ENCODE assay signal across 12 cellular contexts in genomic region chr4:2060578-2061207, GRCh38. TPM values are rescaled to one million over a fixed set of nuclear protein-coding genes. Genes with fewer than 3 reads are reported as not detected.
DNase-seq lines count a peak whose midpoint lies in the region; ATAC-seq and TF ChIP-seq lines count a peak whose summit lies in the region.
"Had no signal": no experiment of that assay in that cellular context is flagged by ENCODE, and none has a peak within 500 bp of the region (broad histone marks: within the 10 kb centered on the region; RNA-seq: fewer than 3 reads in every experiment).

No MANE protein-coding gene starts in this region.

- ATAC-seq in stimulated activated naive CD8-positive, alpha-beta T cell treated with anti-CD3 and anti-CD28 coated beads, Interleukin-15, amount 100 ng/mL, for 72 hours, result peak; percentile 4
- no peak for ATAC-seq in stimulated activated naive CD8-positive, alpha-beta T cell treated with anti-CD3 and anti-CD28 coated beads, Interleukin-15, Interleukin-2, amounts not matched to agents 100 U/mL and 50 U/mL, for 24 hours
- ATAC-seq in HG03521 (IDR thresholded peaks at IDR 0.05; ENCODE audit: unreplicated experiment), result no peak
- no peak for ATAC-seq in CD8-positive, alpha-beta T cell
- ATAC-seq in naive thymus-derived CD8-positive, alpha-beta T cell, result no peak

- no peak for DNase-seq in stimulated activated naive CD8-positive, alpha-beta T cell treated with anti-CD3 and anti-CD28 coated beads, Interleukin-15, amount 100 ng/mL, for 72 hours
- DNase-seq in stimulated activated naive CD8-positive, alpha-beta T cell treated with anti-CD3 and anti-CD28 coated beads, Interleukin-15, Interleukin-2, amounts not matched to agents 100 U/mL and 50 U/mL, for 24 hours, result no peak
- DNase-seq in epithelial cell of esophagus (ENCODE audit: low read depth) (peak; percentile 31), DMS114 treated with DMSO at 0.1 percent for 48 hours (lab: John Stamatoyannopoulos, UW; ENCODE audit: unreplicated experiment) (no peak)
- no peak for DNase-seq in CD8-positive, alpha-beta T cell
- DNase-seq in naive thymus-derived CD8-positive, alpha-beta T cell, result no peak
- DNase-seq: activated CD8-positive, alpha-beta memory T cell treated with anti-CD3 and anti-CD28 coated beads for 24 hours; effector CD4-positive, alpha-beta T cell; uterus had no signal

- H3K9me3 Mint-ChIP-seq in stimulated activated naive CD8-positive, alpha-beta T cell treated with anti-CD3 and anti-CD28 coated beads, Interleukin-15, amount 100 ng/mL, for 72 hours, result no peaks in the 10 kb centered on the region
- no peaks in the 10 kb centered on the region for H3K9me3 Mint-ChIP-seq in CD8-positive, alpha-beta T cell
- H3K9me3 Mint-ChIP-seq in naive thymus-derived CD8-positive, alpha-beta T cell, result no peaks in the 10 kb centered on the region
- H3K9me3 Mint-ChIP-seq: activated naive CD8-positive, alpha-beta T cell treated with anti-CD3 and anti-CD28 coated beads for 36 hours had no signal

- no peak for TF ChIP-seq CTCF in epithelial cell of esophagus (IDR thresholded peaks at IDR 0.05; ENCODE audit: insufficient read depth, low read depth, low read length, missing control alignments)
- TF ChIP-seq CTCF in CD8-positive, alpha-beta T cell (IDR thresholded peaks at IDR 0.05), result no peak

- no peak overlapping the region for H3K27ac ChIP-seq in mesodermal cell (ENCODE audit: low read depth, low read length, severe bottlenecking)
- no peak overlapping the region for H3K27ac ChIP-seq in CD8-positive, alpha-beta T cell (ENCODE audit: low read depth, low read length)
- H3K27ac ChIP-seq: uterus had no signal

- 5 to 6% methylated on average over 38 to 42 of the region's 58 CpGs for WGBS in mesodermal cell (ENCODE audit: insufficient coverage in 2 of 2), 2 experiments

- H3K36me3 ChIP-seq in mesodermal cell (ENCODE audit: control insufficient read depth, insufficient read depth, low read length), result no peaks in the 10 kb centered on the region
- H3K36me3 ChIP-seq in CD8-positive, alpha-beta T cell (ENCODE audit: insufficient read depth, low read length), result no peaks in the 10 kb centered on the region
- H3K36me3 ChIP-seq: uterus had no signal

- intact Hi-C loops in CD8-positive, alpha-beta T cell (cut with DNase I, micrococcal nuclease), result no loop called here

- H3K4me3 Mint-ChIP-seq in stimulated activated naive CD8-positive, alpha-beta T cell treated with anti-CD3 and anti-CD28 coated beads, Interleukin-15, amount 100 ng/mL, for 72 hours, result no peak overlapping the region
- H3K4me3 Mint-ChIP-seq in CD8-positive, alpha-beta T cell, result no peak overlapping the region
- peak overlapping the region in 2 of 10 donors; percentile 30 to 50 for H3K4me3 Mint-ChIP-seq in naive thymus-derived CD8-positive, alpha-beta T cell
- H3K4me3 Mint-ChIP-seq: activated naive CD8-positive, alpha-beta T cell treated with anti-CD3 and anti-CD28 coated beads for 36 hours had no signal

- H3K9me3 ChIP-seq in mesodermal cell (ENCODE audit: control insufficient read depth, low read length), result no peaks in the 10 kb centered on the region
- H3K9me3 ChIP-seq in CD8-positive, alpha-beta T cell (ENCODE audit: low read length), result no peaks in the 10 kb centered on the region
- H3K9me3 ChIP-seq: uterus had no signal

- H3K4me1 ChIP-seq in mesodermal cell (ENCODE audit: control insufficient read depth, insufficient read depth, low read length, poor library complexity, severe bottlenecking), result peaks cover 5% of the 10 kb centered on the region
- peaks cover 3% of the 10 kb centered on the region for H3K4me1 ChIP-seq in CD8-positive, alpha-beta T cell (ENCODE audit: insufficient read depth, low read length)

- CTCF ChIA-PET in CD8-positive, alpha-beta T cell (lab: Charles Lee), result no interaction called here

- H3K27me3 Mint-ChIP-seq in stimulated activated naive CD8-positive, alpha-beta T cell treated with anti-CD3 and anti-CD28 coated beads, Interleukin-15, amount 100 ng/mL, for 72 hours, result peaks cover 37% of the 10 kb centered on the region
- peaks cover 23% of the 10 kb centered on the region for H3K27me3 Mint-ChIP-seq in CD8-positive, alpha-beta T cell (ENCODE audit: low read depth)
- peaks cover 15 to 32% (median 17%) of the 10 kb centered on the region in 5 donors for H3K27me3 Mint-ChIP-seq in naive thymus-derived CD8-positive, alpha-beta T cell

- no peak overlapping the region for H3K4me3 ChIP-seq in epithelial cell of esophagus (ENCODE audit: low read length)
- H3K4me3 ChIP-seq in mesodermal cell (ENCODE audit: extremely low read depth, insufficient read depth, low read length, poor library complexity, severe bottlenecking), result peak overlapping the region; percentile 11
- H3K4me3 ChIP-seq in CD8-positive, alpha-beta T cell (ENCODE audit: low read depth, low read length), result no peak overlapping the region
- H3K4me3 ChIP-seq: uterus had no signal

- peaks cover 10% of the 10 kb centered on the region for H3K27me3 ChIP-seq in CD8-positive, alpha-beta T cell (ENCODE audit: insufficient read depth, low read length)

- no peaks in the 10 kb centered on the region for H3K36me3 Mint-ChIP-seq in CD8-positive, alpha-beta T cell
- H3K36me3 Mint-ChIP-seq in naive thymus-derived CD8-positive, alpha-beta T cell, result peaks cover 0 to 2% (median 0%) of the 10 kb centered on the region in 3 donors
- H3K36me3 Mint-ChIP-seq: activated naive CD8-positive, alpha-beta T cell treated with anti-CD3 and anti-CD28 coated beads for 36 hours had no signal

- POLR2A ChIA-PET in CD8-positive, alpha-beta T cell (lab: Charles Lee), result no interaction called here
- POLR2A ChIA-PET in naive thymus-derived CD8-positive, alpha-beta T cell (lab: Charles Lee), result no interaction called here

- H3K4me1 Mint-ChIP-seq in stimulated activated naive CD8-positive, alpha-beta T cell treated with anti-CD3 and anti-CD28 coated beads, Interleukin-15, amount 100 ng/mL, for 72 hours, result no peaks in the 10 kb centered on the region
- peaks cover 6% of the 10 kb centered on the region for H3K4me1 Mint-ChIP-seq in CD8-positive, alpha-beta T cell (ENCODE audit: low read depth)
- H3K4me1 Mint-ChIP-seq in naive thymus-derived CD8-positive, alpha-beta T cell, result peaks cover 0 to 7% (median 4%) of the 10 kb centered on the region in 4 donors

- no peak overlapping the region for H3K27ac Mint-ChIP-seq in stimulated activated naive CD8-positive, alpha-beta T cell treated with anti-CD3 and anti-CD28 coated beads, Interleukin-15, amount 100 ng/mL, for 72 hours
- H3K27ac Mint-ChIP-seq in CD8-positive, alpha-beta T cell, result no peak overlapping the region
- H3K27ac Mint-ChIP-seq in naive thymus-derived CD8-positive, alpha-beta T cell, result no peak overlapping the region
- H3K27ac Mint-ChIP-seq: activated naive CD8-positive, alpha-beta T cell treated with anti-CD3 and anti-CD28 coated beads for 36 hours had no signal

RNA-seq across cellular contexts. Expression of gene NAT8L, which starts 1.6 kb away (rescaled TPM):
- 0.52 TPM for polyA plus RNA-seq in mesodermal cell (2013, experiment 1 of 2)
- polyA plus RNA-seq in mesodermal cell (2013, experiment 2 of 2), result 0.51 TPM
- total RNA-seq in CD8-positive, alpha-beta T cell, result under 1 TPM; 0.08 to 0.11 TPM
- under 1 TPM in 1 of 2 experiments, not detected in 1; 0.05 TPM for total RNA-seq in naive thymus-derived CD8-positive, alpha-beta T cell
- polyA plus RNA-seq in naive thymus-derived CD8-positive, alpha-beta T cell, result not detected

RNA-seq across cellular contexts. Expression of gene NELFA, which starts 51.9 kb away (rescaled TPM):
- polyA plus RNA-seq in mesodermal cell (2013, experiment 1 of 2), result 34.7 TPM
- polyA plus RNA-seq in mesodermal cell (2013, experiment 2 of 2), result 30.7 TPM
- total RNA-seq in CD8-positive, alpha-beta T cell, result 10 to 100 TPM; 39.0 to 45.8 TPM
- 10 to 100 TPM; 46.1 to 47.9 TPM for total RNA-seq in naive thymus-derived CD8-positive, alpha-beta T cell
- 10 to 100 TPM; 20.1 to 37.8 (median 27.7) TPM for polyA plus RNA-seq in naive thymus-derived CD8-positive, alpha-beta T cell
